8 cellular contexts compared by ENCODE assay signal in genomic region chr19:3762501-3763459, GRCh38. TPM values are rescaled to one million over a fixed set of nuclear protein-coding genes. Genes with fewer than 3 reads are reported as not detected.
DNase-seq lines count a peak whose midpoint lies in the region; ATAC-seq and TF ChIP-seq lines count a peak whose summit lies in the region.

MRPL54 (plus strand) TSS chr19:3762682; CDS start chr19:3762701, 19 bp downstream.

- peak; percentile 75 for ATAC-seq in GM18502 (IDR thresholded peaks at IDR 0.05; ENCODE audit: poor library complexity, unreplicated experiment)
- ATAC-seq in HG02970 (IDR thresholded peaks at IDR 0.05; ENCODE audit: low FRiP score, unreplicated experiment) = peak; percentile 83
- ATAC-seq in right cardiac atrium = peak; percentile 96

- H3K4me3 ChIP-seq in ascending aorta (peak within 1 kb of the TSS; percentile 88 to 95), right cardiac atrium (ENCODE audit: low read length) (peak within 1 kb of the TSS; percentile 85), vagina (peak within 1 kb of the TSS; percentile 75 to 86)

- peaks cover 24% of the 10 kb centered on the region for H3K4me1 Mint-ChIP-seq in T-helper 2 cell treated with Interferon-gamma antibody and Interleukin-4, amounts not matched to agents 5 μg/mL and 100 μg/mL, for 36 hours (ENCODE audit: low read depth)

- TF ChIP-seq CTCF in ascending aorta (IDR thresholded peaks at IDR 0.05) (no peak), vagina (IDR thresholded peaks at IDR 0.05) (no peak)

- TF ChIP-seq POLR2A in vagina (IDR thresholded peaks at IDR 0.05) = peak in 1 of 2 donors; percentile 50

- H3K9me3 ChIP-seq in ascending aorta (no peaks in the 10 kb centered on the region), right cardiac atrium (ENCODE audit: control insufficient read depth, low read length) (no peaks in the 10 kb centered on the region), vagina (no peaks in the 10 kb centered on the region)

- peaks cover 3% of the 10 kb centered on the region for H3K27me3 Mint-ChIP-seq in T-helper 2 cell treated with Interferon-gamma antibody and Interleukin-4, amounts not matched to agents 5 μg/mL and 100 μg/mL, for 36 hours (ENCODE audit: low read depth)

- H3K36me3 ChIP-seq in ascending aorta (peaks cover 26 to 42% of the 10 kb centered on the region in 2 donors), vagina (peaks cover 0 to 28% of the 10 kb centered on the region in 2 donors)

- peak within 1 kb of the TSS; percentile 99 for H3K4me3 Mint-ChIP-seq in T-helper 2 cell treated with Interferon-gamma antibody and Interleukin-4, amounts not matched to agents 5 μg/mL and 100 μg/mL, for 36 hours

- DNase-seq in NCI-H1930 (lab: John Stamatoyannopoulos, UW) = peak; percentile 94 to 95
- peak; percentile 100 for DNase-seq in T-helper 2 cell treated with Interferon-gamma antibody and Interleukin-4, amounts not matched to agents 5 μg/mL and 100 μg/mL, for 36 hours (ENCODE audit: low spot score)
- DNase-seq in ascending aorta (ENCODE audit: low spot score in 2 of 2) = peak; percentile 97 to 100
- peak; percentile 99 to 100 (median 100) for DNase-seq in right cardiac atrium
- DNase-seq in putamen (ENCODE audit: low spot score) = peak; percentile 99
- peak in 1 of 2 donors; percentile 99 for DNase-seq in vagina (ENCODE audit: extremely low spot score in 2 of 2)

- H3K27ac ChIP-seq in ascending aorta (peak within 1 kb of the TSS; percentile 87 to 98), right cardiac atrium (ENCODE audit: low read length) (peak within 1 kb of the TSS; percentile 100), vagina (peak within 1 kb of the TSS; percentile 92)

- H3K36me3 Mint-ChIP-seq in T-helper 2 cell treated with Interferon-gamma antibody and Interleukin-4, amounts not matched to agents 5 μg/mL and 100 μg/mL, for 36 hours (ENCODE audit: low read depth) = peaks cover 26% of the 10 kb centered on the region

- H3K9me3 Mint-ChIP-seq in T-helper 2 cell treated with Interferon-gamma antibody and Interleukin-4, amounts not matched to agents 5 μg/mL and 100 μg/mL, for 36 hours = no peaks in the 10 kb centered on the region

- intact Hi-C loops in ascending aorta (cut with DNase I) (loop anchor here (1.0 to 5.0 kb wide), 9 partner anchors 92 to 1205 kb away; partner anchors contain the start of genes ANKRD24, KDM4B, MAP2K2 and PIAS4), right cardiac atrium (cut with DNase I) (no loop called here), vagina (cut with DNase I) (no loop called here)

- H3K27me3 ChIP-seq in ascending aorta (no peaks in the 10 kb centered on the region), right cardiac atrium (ENCODE audit: control insufficient read depth, insufficient read depth) (no peaks in the 10 kb centered on the region), vagina (no peaks in the 10 kb centered on the region)

- H3K4me1 ChIP-seq in ascending aorta (peaks cover 9 to 22% of the 10 kb centered on the region in 2 donors), right cardiac atrium (ENCODE audit: control insufficient read depth, insufficient read depth, low read length) (peaks cover 3% of the 10 kb centered on the region), vagina (peaks cover 38% of the 10 kb centered on the region)

- 4% methylated on average over 47 of the region's 47 CpGs for WGBS in right cardiac atrium

- H3K27ac Mint-ChIP-seq in T-helper 2 cell treated with Interferon-gamma antibody and Interleukin-4, amounts not matched to agents 5 μg/mL and 100 μg/mL, for 36 hours = peak within 1 kb of the TSS; percentile 100

RNA-seq across cellular contexts. Expression of gene MRPL54, which starts in this region (rescaled TPM):
- total RNA-seq in ascending aorta = 34.9 TPM
- total RNA-seq in right cardiac atrium = 10 to 100 TPM; 62.9 to 78.1 (median 69.4) TPM
- 129 TPM for polyA plus RNA-seq in right cardiac atrium
- total RNA-seq in vagina = 30.4 TPM
